8 cellular contexts compared by ENCODE assay signal in the genomic region with DNA sequence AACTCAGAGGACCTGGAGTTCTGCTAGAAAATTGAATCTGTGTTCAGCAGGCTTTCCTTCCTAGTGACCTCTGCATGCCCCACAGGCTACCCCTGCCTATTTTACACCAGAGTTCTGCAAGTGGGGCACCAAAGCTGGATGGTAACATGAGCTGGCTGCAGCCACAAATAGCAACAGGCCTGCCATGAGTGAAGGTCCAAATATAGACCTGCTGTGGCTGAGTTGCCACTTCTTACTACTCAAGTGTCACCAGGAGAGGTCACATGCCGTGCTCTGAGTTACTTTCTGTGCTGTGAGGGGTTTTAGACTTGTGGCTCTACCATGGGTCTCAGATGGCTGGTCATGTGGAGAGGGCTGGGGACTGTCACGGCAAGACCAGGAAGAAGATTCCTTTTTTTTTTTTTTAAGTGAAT. TPM values are rescaled to one million over a fixed set of nuclear protein-coding genes. Genes with fewer than 3 reads are reported as not detected.
A peak's percentile ranks its signal among the peaks of the same experiment; 100 is the strongest.
DNase-seq lines count a peak whose midpoint lies in the region; ATAC-seq and TF ChIP-seq lines count a peak whose summit lies in the region.

A gene with protein sequence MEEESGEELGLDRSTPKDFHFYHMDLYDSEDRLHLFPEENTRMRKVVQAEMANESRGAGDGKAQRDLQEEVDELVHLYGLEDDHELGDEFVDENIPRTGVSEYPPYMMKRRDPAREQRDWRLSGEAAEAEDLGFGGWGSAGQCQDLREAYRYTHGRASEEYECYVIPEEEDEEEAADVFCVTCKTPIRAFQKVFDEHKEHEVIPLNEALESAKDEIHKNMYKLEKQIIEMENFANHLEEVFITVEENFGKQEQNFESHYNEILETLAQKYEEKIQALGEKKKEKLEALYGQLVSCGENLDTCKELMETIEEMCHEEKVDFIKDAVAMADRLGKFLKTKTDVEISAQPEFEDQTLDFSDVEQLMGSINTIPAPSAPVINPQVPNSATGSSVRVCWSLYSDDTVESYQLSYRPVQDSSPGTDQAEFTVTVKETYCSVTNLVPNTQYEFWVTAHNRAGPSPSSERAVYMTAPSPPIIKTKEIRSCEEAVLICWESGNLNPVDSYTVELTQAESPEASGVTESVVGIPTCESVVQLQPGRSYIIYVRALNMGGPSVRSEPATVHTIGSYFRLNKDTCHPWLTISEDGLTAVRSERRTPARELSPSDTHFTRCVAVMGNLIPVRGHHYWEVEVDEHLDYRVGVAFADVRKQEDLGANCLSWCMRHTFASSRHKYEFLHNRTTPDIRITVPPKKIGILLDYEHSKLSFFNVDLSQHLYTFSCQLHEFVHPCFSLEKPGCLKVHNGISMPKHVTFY (minus strand): TSS at position 76 of the 413 bp plus-strand sequence. CDS start 18,679 bp downstream, outside the sequence.

- no peaks in the 10 kb centered on the region for H3K79me2 ChIP-seq in mesendoderm (ENCODE audit: control insufficient read depth, insufficient read depth, low read length)

- H3K27ac Mint-ChIP-seq in glutamatergic neuron (ENCODE audit: unreplicated experiment), result no peak within 1 kb of the TSS

- no peak within 1 kb of the TSS for H3K4me3 ChIP-seq in mesendoderm (ENCODE audit: low read length)

- no peak within 1 kb of the TSS for H4K5ac ChIP-seq in mesendoderm (ENCODE audit: low read length)

- WGBS in mesendoderm (ENCODE audit: extremely low coverage, insufficient coverage, low lambda C conversion rate), result no CpG with 5 or more reads among the region's 2 CpGs

- DNase-seq in NCI-H187 (lab: John Stamatoyannopoulos, UW) (peak; percentile 18 to 56), mesendoderm (peak; percentile 4), epidermal melanocyte (ENCODE audit: insufficient read length, low spot score) (no peak), glutamatergic neuron (no peak), iPS-NIHi7 (ENCODE audit: extremely low spot score) (no peak), NCI-H226 (no peak)

- H3K56ac ChIP-seq in mesendoderm (ENCODE audit: low read length), result no peak within 1 kb of the TSS

- H2AK5ac ChIP-seq in mesendoderm (ENCODE audit: low read length), result no peak within 1 kb of the TSS

- no peaks in the 10 kb centered on the region for H3K27me3 ChIP-seq in mesendoderm (ENCODE audit: insufficient read depth, low read length, poor library complexity)

- no peak within 1 kb of the TSS for H2BK15ac ChIP-seq in mesendoderm (replicated peaks; ENCODE audit: low read depth)

- H3K36me3 Mint-ChIP-seq in glutamatergic neuron (ENCODE audit: unreplicated experiment), result no peaks in the 10 kb centered on the region

- H3K27ac ChIP-seq in mesendoderm (ENCODE audit: low read depth, low read length), result no peak within 1 kb of the TSS

- H3K4me3 Mint-ChIP-seq in glutamatergic neuron (ENCODE audit: unreplicated experiment), result no peak within 1 kb of the TSS

- no peak within 1 kb of the TSS for H4K8ac ChIP-seq in mesendoderm (ENCODE audit: low read depth, low read length)

- H3K4me1 ChIP-seq in mesendoderm (ENCODE audit: control insufficient read depth, low read depth, low read length), result no peaks in the 10 kb centered on the region

- H3K18ac ChIP-seq in mesendoderm (ENCODE audit: low read length), result no peak within 1 kb of the TSS

- peaks cover 2% of the 10 kb centered on the region for H3K27me3 Mint-ChIP-seq in glutamatergic neuron (ENCODE audit: unreplicated experiment)

- peaks cover 11% of the 10 kb centered on the region for H3K4me1 Mint-ChIP-seq in glutamatergic neuron (ENCODE audit: low read depth, unreplicated experiment)

- no peak within 1 kb of the TSS for H3K23ac ChIP-seq in mesendoderm (ENCODE audit: low read length)

- H3K9me3 Mint-ChIP-seq in glutamatergic neuron (ENCODE audit: unreplicated experiment), result no peaks in the 10 kb centered on the region

- no peak within 1 kb of the TSS for H3K4me2 ChIP-seq in mesendoderm (ENCODE audit: low read length)

- no peak for TF ChIP-seq CTCF in glutamatergic neuron (IDR thresholded peaks at IDR 0.05; ENCODE audit: partially characterized antibody, unreplicated experiment)

- peaks cover 1% of the 10 kb centered on the region for H3K79me1 ChIP-seq in mesendoderm (ENCODE audit: low read length)

- H3K4ac ChIP-seq in mesendoderm (ENCODE audit: low read depth, low read length), result no peak within 1 kb of the TSS

- H3K36me3 ChIP-seq in mesendoderm (ENCODE audit: control insufficient read depth, insufficient read depth, low read length), result no peaks in the 10 kb centered on the region

- no peak within 1 kb of the TSS for H2BK120ac ChIP-seq in mesendoderm (ENCODE audit: low read depth, low read length)

- ATAC-seq in GM18861 (IDR thresholded peaks at IDR 0.05; ENCODE audit: unreplicated experiment) (peak; percentile 70), HG02642 (IDR thresholded peaks at IDR 0.05; ENCODE audit: poor library complexity, unreplicated experiment) (peak; percentile 46)

- no peak within 1 kb of the TSS for H2BK5ac ChIP-seq in mesendoderm (ENCODE audit: low read length)

- no peak within 1 kb of the TSS for H3K9ac ChIP-seq in mesendoderm (ENCODE audit: low read length)

RNA-seq across cellular contexts. Expression of the gene that starts here (rescaled TPM):
- under 0.01 TPM for polyA plus RNA-seq in mesendoderm (2013, experiment 1 of 2)
- not detected for polyA plus RNA-seq in mesendoderm (2013, experiment 2 of 2)
- not detected for total RNA-seq in glutamatergic neuron (ENCODE audit: unreplicated experiment)

Comparison
In these comparisons a context has a peak if more than half of its experiments do, and no peak if none do; other contexts are left out.
1. DNase-seq: peak in NCI-H187 (2 of 2) and mesendoderm (single experiment); none in epidermal melanocyte (single experiment), glutamatergic neuron (single experiment), iPS-NIHi7 (single experiment) and NCI-H226 (single experiment).